ENCODE assay signal across 9 cellular contexts in the genomic region with DNA sequence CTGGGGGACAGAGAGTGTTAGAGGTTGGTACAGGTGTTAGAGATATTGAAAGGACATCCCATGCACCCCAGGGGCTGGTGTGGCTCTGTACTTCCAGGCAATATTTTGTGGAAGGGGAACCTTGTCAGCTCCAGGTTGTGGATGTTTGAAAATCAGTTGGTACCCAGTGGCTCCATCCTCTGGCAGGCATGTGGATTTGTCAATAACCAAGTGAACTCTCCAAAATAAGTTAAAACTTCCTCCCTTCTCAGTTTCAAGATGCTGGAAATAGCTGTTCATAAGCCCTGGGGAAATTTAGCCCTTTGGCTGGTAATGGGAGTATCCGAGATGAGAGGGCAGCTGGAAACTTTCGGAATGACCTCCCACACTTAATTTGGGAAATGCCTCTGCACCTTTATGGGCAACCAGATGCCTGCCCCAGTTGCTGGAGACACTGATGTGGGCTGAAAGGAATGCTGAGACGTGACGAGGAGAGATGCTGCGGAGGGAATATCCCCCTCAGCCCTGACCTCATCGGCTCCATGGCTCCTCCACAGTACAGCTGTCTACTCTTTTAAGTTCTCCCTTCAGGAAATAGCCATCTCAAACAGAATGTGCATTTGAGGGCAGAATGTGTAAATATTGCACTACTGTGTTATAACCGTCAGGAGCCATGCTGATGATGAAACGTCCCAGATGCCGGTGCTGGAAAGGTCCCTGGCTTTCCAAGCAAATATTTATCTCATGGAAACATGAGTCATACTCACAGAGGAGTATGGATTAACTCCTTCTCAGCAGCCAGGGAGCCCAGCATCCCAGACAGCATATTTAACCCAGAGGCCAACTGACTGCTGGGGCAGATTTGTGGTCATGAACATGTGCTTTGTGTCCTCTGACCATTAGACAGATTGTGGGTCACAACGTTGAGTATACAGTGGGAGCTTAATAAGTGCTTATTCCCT. TPM values are rescaled to one million over a fixed set of nuclear protein-coding genes. Genes with fewer than 3 reads are reported as not detected.
A peak's percentile ranks its signal among the peaks of the same experiment; 100 is the strongest.
DNase-seq lines count a peak whose midpoint lies in the region; ATAC-seq, FAIRE-seq and TF ChIP-seq lines count a peak whose summit lies in the region.
"Had no signal": no experiment of that assay in that cellular context is flagged by ENCODE, and none has a peak within 500 bp of the region (broad histone marks: within the 10 kb centered on the region; RNA-seq: fewer than 3 reads in every experiment).

No MANE protein-coding gene starts in this region.

- ATAC-seq in left ventricle myocardium superior (peak; percentile 85), HG03135 (IDR thresholded peaks at IDR 0.05; ENCODE audit: unreplicated experiment) (no peak)

- intact Hi-C loops in left ventricle myocardium superior (cut with micrococcal nuclease), result no loop called here
- intact Hi-C loops in activated CD4-positive, alpha-beta T cell treated with anti-CD3 and anti-CD28 coated beads, Interleukin-2, amount 10 ng/mL, durations not matched to agents 24 days and 14 days (cut with micrococcal nuclease), result no loop called here

- no peak overlapping the region for H3K27ac Mint-ChIP-seq in activated CD4-positive, alpha-beta T cell treated with anti-CD3 and anti-CD28 coated beads, Interleukin-2, amount 10 ng/mL, durations not matched to agents 24 days and 14 days
- H3K27ac Mint-ChIP-seq: activated naive CD8-positive, alpha-beta T cell treated with anti-CD3 and anti-CD28 coated beads, Interleukin-2, amount 10 ng/mL, durations not matched to agents 7 days and 5 days had no signal

- CTCF ChIA-PET in HEK293T (lab: Yijun Ruan, JAX), result interaction anchor here (0.5 to 2.6 kb wide), 22 partner anchors 9 to 170 kb away, joined by 3 to 15 read pairs (median 3); no protein-coding TSS in a partner anchor

- no peaks in the 10 kb centered on the region for H3K36me3 Mint-ChIP-seq in activated CD4-positive, alpha-beta T cell treated with anti-CD3 and anti-CD28 coated beads, Interleukin-2, amount 10 ng/mL, durations not matched to agents 24 days and 14 days (ENCODE audit: low read depth)
- H3K36me3 Mint-ChIP-seq: activated naive CD8-positive, alpha-beta T cell treated with anti-CD3 and anti-CD28 coated beads, Interleukin-2, amount 10 ng/mL, durations not matched to agents 7 days and 5 days had no signal

- H3K27me3 Mint-ChIP-seq in activated CD4-positive, alpha-beta T cell treated with anti-CD3 and anti-CD28 coated beads, Interleukin-2, amount 10 ng/mL, durations not matched to agents 24 days and 14 days, result no peaks in the 10 kb centered on the region

- FAIRE-seq in TTC549 (lab: Jason Lieb, UNC), result peak; percentile 91

- H3K9me3 Mint-ChIP-seq in activated CD4-positive, alpha-beta T cell treated with anti-CD3 and anti-CD28 coated beads, Interleukin-2, amount 10 ng/mL, durations not matched to agents 24 days and 14 days, result no peaks in the 10 kb centered on the region
- H3K9me3 Mint-ChIP-seq: activated naive CD8-positive, alpha-beta T cell treated with anti-CD3 and anti-CD28 coated beads, Interleukin-2, amount 10 ng/mL, durations not matched to agents 7 days and 5 days had no signal

- no peak overlapping the region for H3K4me3 Mint-ChIP-seq in activated CD4-positive, alpha-beta T cell treated with anti-CD3 and anti-CD28 coated beads, Interleukin-2, amount 10 ng/mL, durations not matched to agents 24 days and 14 days
- H3K4me3 Mint-ChIP-seq: activated naive CD8-positive, alpha-beta T cell treated with anti-CD3 and anti-CD28 coated beads, Interleukin-2, amount 10 ng/mL, durations not matched to agents 7 days and 5 days had no signal

- H3K4me1 Mint-ChIP-seq in activated CD4-positive, alpha-beta T cell treated with anti-CD3 and anti-CD28 coated beads, Interleukin-2, amount 10 ng/mL, durations not matched to agents 24 days and 14 days, result no peaks in the 10 kb centered on the region
- H3K4me1 Mint-ChIP-seq: activated naive CD8-positive, alpha-beta T cell treated with anti-CD3 and anti-CD28 coated beads, Interleukin-2, amount 10 ng/mL, durations not matched to agents 7 days and 5 days had no signal

- POLR2A ChIA-PET in HEK293T (lab: Yijun Ruan, JAX), result interaction anchor here (1.5 to 1.7 kb wide), 2 partner anchors 16 to 64 kb away, joined by 4 to 5 read pairs; no protein-coding TSS in a partner anchor

- DNase-seq in HEK293T (ENCODE audit: extremely low spot score) (peak; percentile 24), left ventricle myocardium superior (peak; percentile 70), smooth muscle cell of the brain vasculature (ENCODE audit: low read depth, low spot score) (peak; percentile 93), NCI-H1417 (lab: John Stamatoyannopoulos, UW) (no peak), NCI-H748 (lab: John Stamatoyannopoulos, UW; ENCODE audit: unreplicated experiment) (no peak)
- no peak for DNase-seq in activated CD4-positive, alpha-beta T cell treated with anti-CD3 and anti-CD28 coated beads, Interleukin-2, amount 10 ng/mL, durations not matched to agents 24 days and 14 days
- DNase-seq: activated naive CD8-positive, alpha-beta T cell treated with anti-CD3 and anti-CD28 coated beads, Interleukin-2, amount 10 ng/mL, durations not matched to agents 7 days and 5 days had no signal

TF ChIP-seq in HEK293T, 16 proteins besides CTCF, POLR2A, EP300 and RAD21:
- TF ChIP-seq ZNF384 (IDR thresholded peaks at IDR 0.05), result no peak
- TF ChIP-seq ARNT (IDR thresholded peaks at IDR 0.05), result no peak
- TF ChIP-seq LEF1 (IDR thresholded peaks at IDR 0.05; ENCODE audit: borderline replicate concordance), result no peak
- TF ChIP-seq BHLHE40 (IDR thresholded peaks at IDR 0.05; ENCODE audit: borderline replicate concordance), result no peak
- TF ChIP-seq SUZ12 (IDR thresholded peaks at IDR 0.05), result no peak
- no peak for TF ChIP-seq FOXK2 (IDR thresholded peaks at IDR 0.05)
- TF ChIP-seq FOXM1 (IDR thresholded peaks at IDR 0.05; ENCODE audit: borderline replicate concordance), result no peak
- no peak for TF ChIP-seq SP1 (IDR thresholded peaks at IDR 0.05)
- no peak for TF ChIP-seq TARDBP (IDR thresholded peaks at IDR 0.05)
- no peak for TF ChIP-seq CTBP1 (IDR thresholded peaks at IDR 0.05; ENCODE audit: borderline replicate concordance)
- TF ChIP-seq, protein P1, sequence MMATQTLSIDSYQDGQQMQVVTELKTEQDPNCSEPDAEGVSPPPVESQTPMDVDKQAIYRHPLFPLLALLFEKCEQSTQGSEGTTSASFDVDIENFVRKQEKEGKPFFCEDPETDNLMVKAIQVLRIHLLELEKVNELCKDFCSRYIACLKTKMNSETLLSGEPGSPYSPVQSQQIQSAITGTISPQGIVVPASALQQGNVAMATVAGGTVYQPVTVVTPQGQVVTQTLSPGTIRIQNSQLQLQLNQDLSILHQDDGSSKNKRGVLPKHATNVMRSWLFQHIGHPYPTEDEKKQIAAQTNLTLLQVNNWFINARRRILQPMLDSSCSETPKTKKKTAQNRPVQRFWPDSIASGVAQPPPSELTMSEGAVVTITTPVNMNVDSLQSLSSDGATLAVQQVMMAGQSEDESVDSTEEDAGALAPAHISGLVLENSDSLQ (IDR thresholded peaks at IDR 0.05), result no peak

RNA-seq across cellular contexts. Expression of a gene that starts 29.5 kb away (rescaled TPM):
- 47.6 TPM for total RNA-seq in left ventricle myocardium superior
- not detected in 2 replicates for total RNA-seq in activated CD4-positive, alpha-beta T cell treated with anti-CD3 and anti-CD28 coated beads, Interleukin-2, amount 10 ng/mL, durations not matched to agents 24 days and 14 days

Comparison
In these comparisons a context has a peak if more than half of its experiments do, and no peak if none do; other contexts are left out.
1. DNase-seq: peak in HEK293T (single experiment), left ventricle myocardium superior (single experiment) and smooth muscle cell of the brain vasculature (single experiment); none in NCI-H1417 (0 of 3), activated CD4-positive, alpha-beta T cell treated with anti-CD3 and anti-CD28 coated beads, Interleukin-2, amount 10 ng/mL, durations not matched to agents 24 days and 14 days (single experiment) and NCI-H748 (single experiment).
2. RNA of a gene that starts 29.5 kb away (total RNA-seq): 47.6 TPM in left ventricle myocardium superior (single experiment); not detected in activated CD4-positive, alpha-beta T cell treated with anti-CD3 and anti-CD28 coated beads, Interleukin-2, amount 10 ng/mL, durations not matched to agents 24 days and 14 days; every median in the first group is over 10 times any median in the second.